1 cellular context compared by ENCODE assay signal in genomic region chr13:46388308-46388707, GRCh38.
TF ChIP-seq lines count a peak whose summit lies in the region.

No MANE protein-coding gene starts in this region.

TF ChIP-seq in H1, 55 proteins besides CTCF, POLR2A, EP300 and RAD21:
- TF ChIP-seq CBX8 (IDR thresholded peaks at IDR 0.05; ENCODE audit: borderline replicate concordance, low read depth, low read length) (no peak), MAFK (IDR thresholded peaks at IDR 0.05; ENCODE audit: low read depth, low read length) (no peak), PHF8 (conservative IDR thresholded peaks at IDR 0.05; ENCODE audit: low read depth, low read length) (no peak), CHD1 (IDR thresholded peaks at IDR 0.05; ENCODE audit: low read depth, low read length) (no peak), GABPA (IDR thresholded peaks at IDR 0.05; ENCODE audit: borderline replicate concordance, insufficient read depth, low read length) (no peak), EGR1 (IDR thresholded peaks at IDR 0.05; ENCODE audit: borderline replicate concordance, low read depth, low read length) (no peak), SP2 (IDR thresholded peaks at IDR 0.05; ENCODE audit: low read length) (no peak), MAX (IDR thresholded peaks at IDR 0.05) (no peak), CBX5 (IDR thresholded peaks at IDR 0.05; ENCODE audit: low read depth, low read length) (no peak), JUND (IDR thresholded peaks at IDR 0.05; ENCODE audit: low read length) (no peak), EZH2 (IDR thresholded peaks at IDR 0.05; ENCODE audit: low read depth, low read length, severe bottlenecking) (no peak), E2F6 (IDR thresholded peaks at IDR 0.05) (no peak)
